ENCODE assay signal across 25 cellular contexts in genomic region chr4:10721616-10722015, GRCh38. TPM values are rescaled to one million over a fixed set of nuclear protein-coding genes. Genes with fewer than 3 reads are reported as not detected.
DNase-seq lines count a peak whose midpoint lies in the region; ATAC-seq, FAIRE-seq and TF ChIP-seq lines count a peak whose summit lies in the region.
"Had no signal": no experiment of that assay in that cellular context is flagged by ENCODE, and none has a peak within 500 bp of the region (broad histone marks: within the 10 kb centered on the region; RNA-seq: fewer than 3 reads in every experiment).

No MANE protein-coding gene starts in this region.

- H3K36me3 ChIP-seq in tibial nerve, result no peaks in the 10 kb centered on the region
- H3K36me3 ChIP-seq: sigmoid colon, WERI-Rb-1 had no signal

- H3K9me3 ChIP-seq in tibial nerve, result no peaks in the 10 kb centered on the region
- H3K9me3 ChIP-seq: sigmoid colon had no signal

- TF ChIP-seq POLR2A in GM12891 (IDR thresholded peaks at IDR 0.05; ENCODE audit: low read depth, low read length) (no peak), tibial nerve (IDR thresholded peaks at IDR 0.05) (no peak)

- no peaks in the 10 kb centered on the region for H3K27me3 ChIP-seq in tibial nerve
- H3K27me3 ChIP-seq: sigmoid colon had no signal

- TF ChIP-seq EP300 in tibial nerve (IDR thresholded peaks at IDR 0.05), result no peak

- ATAC-seq in HG03469 (IDR thresholded peaks at IDR 0.05; ENCODE audit: unreplicated experiment), result no peak
- ATAC-seq: activated T-cell treated with anti-CD3 and anti-CD28 coated beads, Interleukin-2, amount 50 U/mL, for 4 hours; GM12878; Panc1; stimulated activated effector memory CD8-positive, alpha-beta T cell treated with anti-CD3 and anti-CD28 coated beads, Interleukin-12 subunit alpha, Interleukin-12 subunit beta, amount 100 ng/mL, for 72 hours had no signal

- TF ChIP-seq CTCF in tibial nerve (IDR thresholded peaks at IDR 0.05), result no peak

- H3K4me1 ChIP-seq in tibial nerve, result peaks cover 0 to 7% (median 0%) of the 10 kb centered on the region in 4 donors
- H3K4me1 ChIP-seq: sigmoid colon had no signal

- FAIRE-seq in GM12891 (lab: Jason Lieb, UNC), result peak; percentile 45
- FAIRE-seq: GM12878 had no signal

- 93 to 96% methylated on average over 4 of the region's 4 CpGs for WGBS in tibial nerve, 2 donors

- no peak overlapping the region for H3K27ac ChIP-seq in tibial nerve
- H3K27ac ChIP-seq: sigmoid colon, WERI-Rb-1 had no signal

- DNase-seq in COR-L47 (lab: John Stamatoyannopoulos, UW) (peak; percentile 25), GM12891 (ENCODE audit: insufficient read length, low spot score) (no peak), NCI-H2029 (lab: John Stamatoyannopoulos, UW) (peak; percentile 86), SHP77 (lab: John Stamatoyannopoulos, UW) (peak; percentile 20 to 29), Kasumi-1 (lab: John Stamatoyannopoulos, UW) (no peak), activated gamma-delta T cell treated with Interleukin-2 at 50 U/mL for 16 hours (no peak), tibial nerve (ENCODE audit: low spot score in 2 of 2) (no peak)
- DNase-seq: ACHN; activated CD4-positive, alpha-beta T cell treated with anti-CD3 and anti-CD28 coated beads, Interleukin-2, amount 50 U/mL, for 1 hour; activated naive CD4-positive, alpha-beta T cell treated with Interleukin-2 at 50 U/mL for 16 hours; activated T-cell treated with anti-CD3 and anti-CD28 coated beads, Interleukin-2, amount 50 U/mL, for 4 hours; H7; NCI-H2227 treated with DMSO at 0.1 percent for 48 hours; SIG-M5; sigmoid colon; stimulated activated CD4-positive, alpha-beta T cell treated with anti-CD3 and anti-CD28 coated beads, Interleukin-4, amount 100 ng/mL, for 24 hours; T-helper 9 cell; WERI-Rb-1 had no signal

- H3K4me3 ChIP-seq in tibial nerve, result no peak overlapping the region
- H3K4me3 ChIP-seq: GM12878, sigmoid colon had no signal

TF ChIP-seq in GM12891, 5 proteins besides CTCF, POLR2A, EP300 and RAD21:
- TF ChIP-seq SPI1 (IDR thresholded peaks at IDR 0.05; ENCODE audit: low read depth, low read length) (no peak), PAX5 (IDR thresholded peaks at IDR 0.05; ENCODE audit: insufficient read depth, low read length, severe bottlenecking) (no peak), POLR2AphosphoS5 (IDR thresholded peaks at IDR 0.05; ENCODE audit: low read depth, low read length) (no peak), POU2F2 (IDR thresholded peaks at IDR 0.05; ENCODE audit: low read depth, low read length) (no peak), TAF1 (IDR thresholded peaks at IDR 0.05; ENCODE audit: low read depth, low read length) (no peak)

RNA-seq across cellular contexts. Expression of gene CLNK, which starts 37.0 kb away (rescaled TPM):
- polyA plus RNA-seq in GM12891 (2012; ENCODE audit: low read depth, missing spikeins), result 3.5 TPM
- total RNA-seq in tibial nerve, result not detected
- total RNA-seq: Daoy, H7, sigmoid colon, temporal lobe had no signal
- polyA plus RNA-seq: BJ had no signal

Comparison
In these comparisons a context has a peak if more than half of its experiments do, and no peak if none do; other contexts are left out.
1. DNase-seq: peak in COR-L47 (single experiment), NCI-H2029 (single experiment) and SHP77 (2 of 2); none in GM12891 (single experiment), Kasumi-1 (0 of 2), activated gamma-delta T cell treated with Interleukin-2 at 50 U/mL for 16 hours (single experiment) and tibial nerve (0 of 2).